Comparison of ENCODE assay signal across 27 cellular contexts in the genomic region with DNA sequence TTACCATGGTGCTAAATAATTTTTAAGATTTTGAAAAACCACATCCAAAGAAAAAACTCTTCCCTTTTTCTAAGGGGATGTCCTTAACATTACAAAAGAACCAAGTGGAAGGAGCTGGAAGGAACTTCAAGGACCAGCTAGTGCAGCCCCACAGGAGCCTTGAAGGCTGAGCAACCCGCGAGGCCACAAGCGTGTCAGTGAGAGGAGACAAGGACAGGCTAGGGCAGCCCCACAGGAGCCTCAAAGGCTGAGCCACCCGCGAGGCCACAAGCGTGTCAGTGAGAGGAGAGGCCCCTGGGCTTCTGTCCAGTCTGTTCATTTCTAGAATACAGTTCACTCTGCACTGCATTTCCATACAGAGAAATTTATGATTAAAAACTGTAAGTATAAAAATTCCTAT.
"Had no signal": no experiment of that assay in that cellular context is flagged by ENCODE, and none has a peak within 500 bp of the region (broad histone marks: within the 10 kb centered on the region; RNA-seq: fewer than 3 reads in every experiment).

No MANE protein-coding gene starts in this region.

- H3K27ac ChIP-seq: brain microvascular endothelial cell, Peyer's patch, SJSA1 had no signal

- H3K4me1 ChIP-seq: Peyer's patch had no signal

- H3K36me3 ChIP-seq: brain microvascular endothelial cell, Peyer's patch, SJSA1 had no signal

- H3K4me2 ChIP-seq: SK-N-SH had no signal

- H3K9ac ChIP-seq: SK-N-SH had no signal

- H3K9me3 ChIP-seq: Peyer's patch, SJSA1, SK-N-SH had no signal

- ATAC-seq: activated CD8-positive, alpha-beta T cell treated with anti-CD3 and anti-CD28 coated beads for 36 hours; activated naive CD4-positive, alpha-beta T cell treated with anti-CD3 and anti-CD28 coated beads, Interleukin-2, amount 50 U/mL, for 72 hours; activated T-cell treated with anti-CD3 and anti-CD28 coated beads, Interleukin-2, amount 50 U/mL, for 4 hours had no signal

- DNase-seq: activated CD4-positive, alpha-beta T cell treated with anti-CD3 and anti-CD28 coated beads for 1 hour; activated CD4-positive, alpha-beta T cell treated with anti-CD3 and anti-CD28 coated beads for 48 hours; activated CD4-positive, CD25-positive, alpha-beta regulatory T cell; activated CD8-positive, alpha-beta T cell treated with anti-CD3 and anti-CD28 coated beads for 36 hours; activated gamma-delta T cell treated with Interleukin-2 at 50 U/mL for 16 hours; activated naive CD4-positive, alpha-beta T cell treated with anti-CD3 and anti-CD28 coated beads for 36 hours; activated T-cell treated with anti-CD3 and anti-CD28 coated beads for 4 hours; activated T-cell treated with anti-CD3 and anti-CD28 coated beads, Interleukin-2, amount 50 U/mL, for 4 hours; anterior cingulate cortex; brain microvascular endothelial cell; central memory CD4-positive, alpha-beta T cell; Karpas-422; KBM-7; NCI-H1048; NCI-H1105 treated with DMSO at 0.1 percent for 48 hours; NCI-H1436; NCI-H1694; NCI-H1930; NCI-H2081 treated with DMSO at 0.1 percent for 48 hours; NCI-H345; NCI-H524 treated with DMSO at 0.1 percent for 48 hours; Peyer's patch; RPMI8226; SHP77 treated with DMSO at 0.1 percent for 48 hours; SK-N-SH had no signal

- H3K27me3 ChIP-seq: brain microvascular endothelial cell, Peyer's patch, SJSA1 had no signal

- H3K4me3 ChIP-seq: Peyer's patch, SJSA1 had no signal
